Comparison of ENCODE assay signal across 2 cellular contexts in the genomic region with DNA sequence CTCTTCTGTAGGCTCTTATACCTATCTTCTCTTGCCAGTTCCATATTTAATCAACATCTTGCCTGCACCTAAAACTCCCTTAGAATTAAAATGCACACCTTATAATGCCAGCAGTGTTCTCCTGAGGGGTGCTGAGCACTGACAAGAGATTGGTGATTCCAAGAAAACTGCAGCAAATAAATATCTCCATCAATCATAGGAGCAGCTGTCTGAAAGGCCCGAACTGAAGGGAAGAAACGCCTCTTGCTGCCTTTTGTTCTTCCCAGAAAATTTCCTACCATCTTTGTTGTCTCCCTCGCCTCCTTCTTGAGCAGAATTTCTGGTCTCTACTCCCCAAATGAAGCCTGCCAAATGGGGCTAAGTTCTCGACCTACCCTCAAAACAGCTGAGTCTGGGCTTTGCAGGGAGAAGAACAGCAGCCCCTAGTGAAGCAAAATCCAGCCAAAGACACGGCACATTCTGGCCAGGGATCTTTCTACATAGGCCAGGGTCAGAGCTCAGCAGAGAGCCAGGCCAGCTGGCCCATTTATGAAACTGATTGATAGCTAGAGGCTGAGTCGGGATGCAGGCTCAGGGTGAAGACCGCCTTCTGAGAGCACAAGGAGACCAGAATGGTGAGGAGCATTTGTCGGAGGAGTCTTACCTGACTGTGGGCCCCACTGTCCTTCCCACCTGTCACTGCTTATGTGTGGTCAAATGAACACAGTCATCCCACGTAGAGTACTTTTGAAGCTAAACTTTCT.
TF ChIP-seq lines count a peak whose summit lies in the region.

No MANE protein-coding gene starts in this region.

TF ChIP-seq in IMR-90, 13 proteins besides CTCF, POLR2A, EP300 and RAD21:
- TF ChIP-seq MAZ (IDR thresholded peaks at IDR 0.05; ENCODE audit: borderline replicate concordance, low read depth, low read length) (no peak), BHLHE40 (IDR thresholded peaks at IDR 0.05; ENCODE audit: low read depth, low read length) (no peak), CEBPB (IDR thresholded peaks at IDR 0.05; ENCODE audit: low read depth, low read length) (no peak), RFX5 (IDR thresholded peaks at IDR 0.05; ENCODE audit: low read depth, low read length) (no peak), CHD1 (IDR thresholded peaks at IDR 0.05; ENCODE audit: low read depth, low read length) (no peak), MAFK (IDR thresholded peaks at IDR 0.05; ENCODE audit: low read depth, low read length) (no peak), RCOR1 (IDR thresholded peaks at IDR 0.05; ENCODE audit: insufficient replicate concordance, low read length) (no peak)
TF ChIP-seq in IMR-90: peak in this region for 0.

TF ChIP-seq in HepG2, 621 proteins besides CTCF, POLR2A, EP300 and RAD21:
- TF ChIP-seq ZNF121 (CRISPR knock-in tag; IDR thresholded peaks at IDR 0.05), result peak; percentile 82
- no peak for TF ChIP-seq SOX6 (IDR thresholded peaks at IDR 0.05)
- TF ChIP-seq SOX6 (CRISPR knock-in tag; IDR thresholded peaks at IDR 0.05), result no peak
